In genomic region chr10:63630085-63630927, GRCh38 we compare ENCODE assay signal across 8 cellular contexts.
DNase-seq lines count a peak whose midpoint lies in the region; ATAC-seq and TF ChIP-seq lines count a peak whose summit lies in the region.

No MANE protein-coding gene starts in this region.

- H3K4me3 ChIP-seq in IMR-90 (ENCODE audit: insufficient read depth, low read depth, low read length) (peak overlapping the region; percentile 86), Peyer's patch (peak overlapping the region; percentile 60 to 73 (median 68)), fibroblast of mammary gland (ENCODE audit: control insufficient read depth, low read depth, low read length) (peak overlapping the region; percentile 64)

- H3K4me1 ChIP-seq in IMR-90 (ENCODE audit: control insufficient read depth, insufficient read depth, low read length): 0 out of 2 replicates have a peak, but pooled peaks cover 3% of the 10 kb centered on the region
- H3K4me1 ChIP-seq in Peyer's patch: peaks cover 0 to 7% (median 0%) of the 10 kb centered on the region in 4 donors

- peak overlapping the region; percentile 92 for H2BK5ac ChIP-seq in IMR-90 (ENCODE audit: low read depth, low read length, poor library complexity, severe bottlenecking)

- POLR2A ChIA-PET in IMR-90 (lab: Charles Lee; ENCODE audit: unreplicated experiment): interaction anchor here (0.5 to 1.1 kb wide), 3 partner anchors 107 to 464 kb away, joined by 3 to 5 read pairs (median 4); no protein-coding TSS in a partner anchor

- H3K9me3 ChIP-seq in IMR-90 (ENCODE audit: control insufficient read depth, insufficient read depth, low read length) (no peaks in the 10 kb centered on the region), Peyer's patch (no peaks in the 10 kb centered on the region)

- ATAC-seq in GM21576 (IDR thresholded peaks at IDR 0.05; ENCODE audit: unreplicated experiment) (peak; percentile 57), IMR-90 (ENCODE audit: low read depth) (peak; percentile 79), natural killer cell (peak; percentile 53 to 66 (median 55))
- peak; percentile 62 to 66 for ATAC-seq in stimulated activated naive B cell treated with anti-CD40 and anti-IgM and Interleukin-4, amounts not matched to agents 10 μg/mL and 1 μg/mL and 100 μg/mL, for 72 hours (replicated peaks)

- peak overlapping the region; percentile 77 for H3K14ac ChIP-seq in IMR-90 (replicated peaks; ENCODE audit: low read depth, low read length)

- H2BK15ac ChIP-seq in IMR-90 (ENCODE audit: low read depth, low read length): peak overlapping the region; percentile 17; the same call in 2 of the 3 replicates

- dilution Hi-C loops in IMR-90 (cut with HindIII; ENCODE audit: low sequenced_read_pairs, unreplicated experiment): no loop called here

- intact Hi-C loops in IMR-90 (cut with micrococcal nuclease): loop anchor here (1.0 to 2.0 kb wide), 3 partner anchors 70 to 424 kb away; no protein-coding TSS in a partner anchor
- intact Hi-C loops in natural killer cell (cut with micrococcal nuclease): no loop called here

- peak overlapping the region; percentile 76 for H2BK20ac ChIP-seq in IMR-90 (ENCODE audit: low read depth, low read length)

- H3K27me3 ChIP-seq in IMR-90 (ENCODE audit: control insufficient read depth, insufficient read depth, low read length) (no peaks in the 10 kb centered on the region), Peyer's patch (no peaks in the 10 kb centered on the region)

- peak overlapping the region; percentile 56 to 85 for H4K8ac ChIP-seq in IMR-90 (ENCODE audit: low read depth in 2 of 2, low read length in 2 of 2)

- H3K27ac ChIP-seq in IMR-90 (ENCODE audit: insufficient read depth, low read length) (peak overlapping the region; percentile 98), Peyer's patch (peak overlapping the region; percentile 88 to 98 (median 96))

- peaks cover 10 to 14% of the 10 kb centered on the region in 2 donors for H3K27me3 Mint-ChIP-seq in natural killer cell (ENCODE audit: low read depth in 2 of 2)
- no peaks in the 10 kb centered on the region for H3K27me3 Mint-ChIP-seq in stimulated activated naive B cell treated with anti-CD40 and anti-IgM and Interleukin-4, amounts not matched to agents 10 μg/mL and 1 μg/mL and 100 μg/mL, for 72 hours

- peak overlapping the region; percentile 86 for H3K4me2 ChIP-seq in IMR-90 (ENCODE audit: low read depth, low read length)

- peak overlapping the region; percentile 83 for H3K18ac ChIP-seq in IMR-90 (ENCODE audit: low read depth, low read length)

- H3K36me3 ChIP-seq in IMR-90 (ENCODE audit: control insufficient read depth, insufficient read depth, low read length) (no peaks in the 10 kb centered on the region), Peyer's patch (no peaks in the 10 kb centered on the region)

- in situ Hi-C loops in IMR-90 (cut with MboI; ENCODE audit: low sequenced_read_pairs): loop anchor here (5.0 kb wide), 2 partner anchors 82 to 443 kb away; no protein-coding TSS in a partner anchor

- WGBS in IMR-90 (ENCODE audit: extremely low coverage in 2 of 2, insufficient read length in 1 of 2), 2 experiments: 2% methylated on average over 17 of the region's 69 CpGs; no CpG with 5 or more reads in 1 of the 2 experiments

- BruUV-seq in IMR-90 (replicated peaks; lab: Mats Ljungman, UMichigan): no TSS peak

- H3K36me3 Mint-ChIP-seq in natural killer cell: no peaks in the 10 kb centered on the region
- no peaks in the 10 kb centered on the region for H3K36me3 Mint-ChIP-seq in stimulated activated naive B cell treated with anti-CD40 and anti-IgM and Interleukin-4, amounts not matched to agents 10 μg/mL and 1 μg/mL and 100 μg/mL, for 72 hours

- peaks cover 22 to 27% of the 10 kb centered on the region in 2 donors for H3K4me1 Mint-ChIP-seq in natural killer cell
- peaks cover 10 to 33% of the 10 kb centered on the region in 2 donors for H3K4me1 Mint-ChIP-seq in stimulated activated naive B cell treated with anti-CD40 and anti-IgM and Interleukin-4, amounts not matched to agents 10 μg/mL and 1 μg/mL and 100 μg/mL, for 72 hours

- no peaks in the 10 kb centered on the region for H4K20me1 ChIP-seq in IMR-90 (ENCODE audit: insufficient read depth, low read length)

- H2AFZ ChIP-seq in IMR-90 (replicated peaks; ENCODE audit: low read length, poor library complexity): peak overlapping the region; percentile 90

- TF ChIP-seq POLR2A in IMR-90 (IDR thresholded peaks at IDR 0.05; ENCODE audit: low read depth, low read length): peak; percentile 34
- TF ChIP-seq POLR2A in Peyer's patch (IDR thresholded peaks at IDR 0.05): peak; percentile 72 to 83

- peaks cover 0 to 8% of the 10 kb centered on the region in 2 experiments; a peak in 2 of 4 replicates for H3K79me1 ChIP-seq in IMR-90 (ENCODE audit: low read depth in 1 of 2, low read length in 2 of 2)

- H2BK120ac ChIP-seq in IMR-90 (ENCODE audit: low read depth, low read length): peak overlapping the region; percentile 95

- H3K9me3 Mint-ChIP-seq in natural killer cell: no peaks in the 10 kb centered on the region
- no peaks in the 10 kb centered on the region for H3K9me3 Mint-ChIP-seq in stimulated activated naive B cell treated with anti-CD40 and anti-IgM and Interleukin-4, amounts not matched to agents 10 μg/mL and 1 μg/mL and 100 μg/mL, for 72 hours

- H3K4ac ChIP-seq in IMR-90 (ENCODE audit: low read depth, low read length): peak overlapping the region; percentile 93

- peak overlapping the region; percentile 77 for H4K5ac ChIP-seq in IMR-90 (ENCODE audit: low read depth, low read length)

- peak overlapping the region in 1 of 2 donors; percentile 53 for H3K27ac Mint-ChIP-seq in natural killer cell
- peak overlapping the region; percentile 96 for H3K27ac Mint-ChIP-seq in stimulated activated naive B cell treated with anti-CD40 and anti-IgM and Interleukin-4, amounts not matched to agents 10 μg/mL and 1 μg/mL and 100 μg/mL, for 72 hours

- TF ChIP-seq CTCF in IMR-90 (conservative IDR thresholded peaks at IDR 0.05; ENCODE audit: low read depth, low read length) (no peak), Peyer's patch (IDR thresholded peaks at IDR 0.05) (no peak), fibroblast of mammary gland (conservative IDR thresholded peaks at IDR 0.05; ENCODE audit: control insufficient read depth, insufficient read depth, low read depth, low read length) (no peak), natural killer cell (IDR thresholded peaks at IDR 0.05) (no peak)

- peak overlapping the region; percentile 88 for H3K56ac ChIP-seq in IMR-90 (ENCODE audit: extremely low read depth, insufficient read depth, low read length)

- H3K4me3 Mint-ChIP-seq in natural killer cell: peak overlapping the region; percentile 99
- H3K4me3 Mint-ChIP-seq in stimulated activated naive B cell treated with anti-CD40 and anti-IgM and Interleukin-4, amounts not matched to agents 10 μg/mL and 1 μg/mL and 100 μg/mL, for 72 hours: peak overlapping the region; percentile 92 to 99

- H2AK5ac ChIP-seq in IMR-90 (ENCODE audit: low read depth, low read length): peak overlapping the region; percentile 45

- DNase-seq in DMS53 treated with DMSO at 0.1 percent for 48 hours (lab: John Stamatoyannopoulos, UW; ENCODE audit: unreplicated experiment) (peak; percentile 68), IMR-90 (peak; percentile 90), Peyer's patch (peak; percentile 80 to 94 (median 92)), fibroblast of mammary gland (ENCODE audit: low read depth) (peak; percentile 97), natural killer cell (peak; percentile 35)
- peak; percentile 41 to 59 for DNase-seq in activated T-helper 1 cell treated with anti-CD3 and anti-CD28 coated beads, Interleukin-2, amount 50 U/mL, for 16 hours (ENCODE audit: low read depth in 1 of 2, low spot score in 1 of 2)
- DNase-seq in stimulated activated naive B cell treated with anti-CD40 and anti-IgM and Interleukin-4, amounts not matched to agents 10 μg/mL and 1 μg/mL and 100 μg/mL, for 72 hours: peak; percentile 85

- TF ChIP-seq RAD21 in IMR-90 (IDR thresholded peaks at IDR 0.05; ENCODE audit: low read length): peak; percentile 8; the same call in 1 of the 2 replicates

- peak overlapping the region; percentile 91 for H3K9ac ChIP-seq in IMR-90 (ENCODE audit: low read depth, low read length)

- H2AK9ac ChIP-seq in IMR-90 (replicated peaks; ENCODE audit: low read depth, low read length, poor library complexity): peak overlapping the region; percentile 84

- peak overlapping the region; percentile 90 for H3K23ac ChIP-seq in IMR-90 (ENCODE audit: low read depth, low read length)

- peaks cover 9% of the 10 kb centered on the region for H3K9me1 ChIP-seq in IMR-90 (ENCODE audit: insufficient read depth, low read length)

- CTCF ChIA-PET in IMR-90 (lab: Yijun Ruan, JAX): interaction anchor here (0.6 to 4.0 kb wide), 6 partner anchors 19 to 464 kb away, joined by 3 to 35 read pairs (median 4); no protein-coding TSS in a partner anchor

- H4K91ac ChIP-seq in IMR-90 (ENCODE audit: insufficient read depth, low read depth, low read length): peak overlapping the region; percentile 78

TF ChIP-seq in IMR-90, 13 proteins besides CTCF, POLR2A, EP300 and RAD21:
- TF ChIP-seq CHD1 (IDR thresholded peaks at IDR 0.05; ENCODE audit: low read depth, low read length) (no peak), CEBPB (IDR thresholded peaks at IDR 0.05; ENCODE audit: low read depth, low read length) (0 out of 2 replicates have a peak, but pooled peaks have one; percentile 17), MXI1 (IDR thresholded peaks at IDR 0.05; ENCODE audit: borderline replicate concordance, low read depth, low read length) (peak; percentile 45; the same call in 1 of the 2 replicates), MAFK (IDR thresholded peaks at IDR 0.05; ENCODE audit: low read depth, low read length) (no peak), BHLHE40 (IDR thresholded peaks at IDR 0.05; ENCODE audit: low read depth, low read length) (no peak), SMC3 (IDR thresholded peaks at IDR 0.05; ENCODE audit: low read depth, low read length) (no peak), RCOR1 (IDR thresholded peaks at IDR 0.05; ENCODE audit: insufficient replicate concordance, low read length) (no peak), FOS (IDR thresholded peaks at IDR 0.05; ENCODE audit: low read depth, low read length) (no peak), RFX5 (IDR thresholded peaks at IDR 0.05; ENCODE audit: low read depth, low read length) (no peak), USF2 (IDR thresholded peaks at IDR 0.05; ENCODE audit: low read depth, low read length) (no peak), MAZ (IDR thresholded peaks at IDR 0.05; ENCODE audit: borderline replicate concordance, low read depth, low read length) (peak; percentile 67)
TF ChIP-seq in IMR-90: peak in this region for 3.

Comparison
In these comparisons a context has a peak if more than half of its experiments do, and no peak if none do; other contexts are left out.
1. Peak in every context shown above with its lines: DNase-seq, ATAC-seq, H3K4me3 ChIP-seq and H3K27ac ChIP-seq.
2. DNase-seq: peak in every context shown above with its lines; median percentile 97 in fibroblast of mammary gland; 92 in Peyer's patch; 90 in IMR-90; 85 in stimulated activated naive B cell treated with anti-CD40 and anti-IgM and Interleukin-4, amounts not matched to agents 10 μg/mL and 1 μg/mL and 100 μg/mL, for 72 hours; 68 in DMS53 treated with DMSO at 0.1 percent for 48 hours; 50 in activated T-helper 1 cell treated with anti-CD3 and anti-CD28 coated beads, Interleukin-2, amount 50 U/mL, for 16 hours; 35 in natural killer cell.